Comparison of ENCODE assay signal across 8 cellular contexts in the genomic region with DNA sequence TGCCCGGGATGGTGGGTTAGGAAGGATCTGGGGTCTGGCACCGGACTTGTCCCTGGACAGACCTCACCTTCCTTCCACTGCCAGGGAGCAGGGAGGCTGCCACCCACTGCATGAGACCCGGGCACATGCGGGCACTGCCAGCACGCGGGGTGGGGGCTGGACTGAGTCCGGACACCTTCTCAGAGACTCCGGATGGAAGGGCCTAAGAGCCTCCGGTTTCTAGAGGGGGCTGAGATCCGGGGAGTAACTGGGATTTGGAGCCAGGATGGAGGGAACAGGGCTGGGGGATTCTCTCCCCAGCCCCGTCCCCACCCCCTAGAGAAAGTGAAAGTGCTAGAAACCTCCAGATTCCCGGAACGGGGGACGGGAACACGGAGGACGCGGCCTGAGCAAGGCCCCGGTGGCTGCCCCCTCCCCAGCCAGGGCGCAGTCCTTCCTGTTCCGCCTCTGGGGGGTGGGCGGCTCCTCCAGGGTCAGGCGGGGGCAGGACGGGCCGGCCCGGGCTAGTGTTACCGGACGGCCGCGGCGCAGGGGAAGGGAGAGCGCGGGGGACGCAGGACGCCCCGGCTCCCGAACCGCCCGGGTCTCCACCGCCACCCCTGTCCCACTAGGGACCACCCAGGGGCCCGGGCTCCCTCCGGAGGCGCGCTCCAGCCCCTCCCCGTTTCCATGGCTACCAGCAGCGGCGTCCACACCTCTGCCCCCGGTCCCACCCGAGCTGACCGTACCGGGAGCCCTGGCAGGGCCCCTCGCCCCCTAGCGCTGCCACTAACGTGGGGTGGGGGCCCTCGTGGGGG. TPM values are rescaled to one million over a fixed set of nuclear protein-coding genes. Genes with fewer than 3 reads are reported as not detected.
DNase-seq lines count a peak whose midpoint lies in the region; ATAC-seq, FAIRE-seq and TF ChIP-seq lines count a peak whose summit lies in the region.

No MANE protein-coding gene starts in this region.

- intact Hi-C loops in kidney (cut with DNase I), result no loop called here

- H3K4me3 ChIP-seq in GM08714 (ENCODE audit: low read length) (peak overlapping the region; percentile 68), brain microvascular endothelial cell (ENCODE audit: low read depth, low read length) (peak overlapping the region; percentile 45), kidney (ENCODE audit: low read length in 2 of 2) (peak overlapping the region; percentile 54 to 86), stomach smooth muscle (ENCODE audit: low read length in 2 of 2) (peak overlapping the region; percentile 78 to 81)

- TF ChIP-seq POLR2A in H54 (IDR thresholded peaks at IDR 0.05; ENCODE audit: low read depth, low read length), result no peak

- peak; percentile 78 for DNase-seq in NCI-H748 (lab: John Stamatoyannopoulos, UW; ENCODE audit: unreplicated experiment)
- no peak for DNase-seq in brain microvascular endothelial cell
- peak; percentile 91 for DNase-seq in kidney
- no peak for DNase-seq in H54 (ENCODE audit: insufficient read length, low spot score)

- no peaks in the 10 kb centered on the region for H3K9me3 ChIP-seq in kidney (ENCODE audit: control insufficient read depth in 1 of 2, low read length in 2 of 2)
- no peaks in the 10 kb centered on the region for H3K9me3 ChIP-seq in stomach smooth muscle (ENCODE audit: control insufficient read depth in 2 of 2, low read length in 2 of 2)

- in situ Hi-C loops in brain microvascular endothelial cell (cut with HindIII; ENCODE audit: low pct_ligation_motif_present, low sequenced_read_pairs), result no loop called here

- FAIRE-seq in kidney (lab: Jason Lieb, UNC) (no peak), H54 (lab: Jason Lieb, UNC) (no peak)

- H3K36me3 ChIP-seq in brain microvascular endothelial cell (replicated peaks), result no peaks in the 10 kb centered on the region
- no peaks in the 10 kb centered on the region for H3K36me3 ChIP-seq in kidney (ENCODE audit: control insufficient read depth in 1 of 2, insufficient read depth in 2 of 2, low read length in 2 of 2)
- no peaks in the 10 kb centered on the region for H3K36me3 ChIP-seq in stomach smooth muscle (ENCODE audit: control insufficient read depth in 2 of 2, insufficient read depth in 2 of 2, low read length in 2 of 2)

- H3K27me3 ChIP-seq in brain microvascular endothelial cell (replicated peaks) (peaks cover 17% of the 10 kb centered on the region), stomach smooth muscle (ENCODE audit: control insufficient read depth in 1 of 2, insufficient read depth in 2 of 2, low read length in 2 of 2) (peaks cover 0 to 3% of the 10 kb centered on the region in 2 donors)

- peaks cover 13 to 37% of the 10 kb centered on the region in 2 donors for H3K4me1 ChIP-seq in kidney (ENCODE audit: control insufficient read depth in 1 of 2, insufficient read depth in 1 of 2, low read depth in 1 of 2, low read length in 2 of 2)
- H3K4me1 ChIP-seq in stomach smooth muscle (ENCODE audit: control insufficient read depth, insufficient read depth, low read length), result peaks cover 40% of the 10 kb centered on the region

- H3K27ac ChIP-seq in brain microvascular endothelial cell, result no peak overlapping the region
- peak overlapping the region; percentile 93 to 97 for H3K27ac ChIP-seq in kidney (ENCODE audit: low read depth in 2 of 2, low read length in 2 of 2)
- peak overlapping the region; percentile 60 for H3K27ac ChIP-seq in stomach smooth muscle (ENCODE audit: low read length)

- TF ChIP-seq CTCF in brain microvascular endothelial cell (IDR thresholded peaks at IDR 0.05; ENCODE audit: low read depth, low read length, missing control alignments) (no peak), kidney (IDR thresholded peaks at IDR 0.05; ENCODE audit: borderline replicate concordance, extremely low read depth, insufficient read depth) (no peak)

- peak; percentile 17 for ATAC-seq in GM21825 (IDR thresholded peaks at IDR 0.05; ENCODE audit: unreplicated experiment)
- no peak for ATAC-seq in HG03469 (IDR thresholded peaks at IDR 0.05; ENCODE audit: unreplicated experiment)

- H3K9ac ChIP-seq in kidney (ENCODE audit: low read length in 2 of 2) (peak overlapping the region; percentile 79 to 97), stomach smooth muscle (ENCODE audit: low read length in 2 of 2) (peak overlapping the region; percentile 79)

RNA-seq across cellular contexts. Expression of a gene that starts 0.7 kb away (rescaled TPM):
- 92.9 TPM for total RNA-seq in kidney
- polyA plus RNA-seq in kidney (ENCODE audit: insufficient read depth, low read depth, low replicate concordance), result 28.2 TPM

Comparison
In these comparisons a context has a peak if more than half of its experiments do, and no peak if none do; other contexts are left out.
1. DNase-seq: peak in NCI-H748 (single experiment) and kidney (single experiment); none in brain microvascular endothelial cell (single experiment) and H54 (single experiment).
2. Peak in every context shown above with its lines, with median percentiles within 50 percentile points of each other: H3K4me3 ChIP-seq.